1 cellular context compared by ENCODE assay signal in the genomic region with DNA sequence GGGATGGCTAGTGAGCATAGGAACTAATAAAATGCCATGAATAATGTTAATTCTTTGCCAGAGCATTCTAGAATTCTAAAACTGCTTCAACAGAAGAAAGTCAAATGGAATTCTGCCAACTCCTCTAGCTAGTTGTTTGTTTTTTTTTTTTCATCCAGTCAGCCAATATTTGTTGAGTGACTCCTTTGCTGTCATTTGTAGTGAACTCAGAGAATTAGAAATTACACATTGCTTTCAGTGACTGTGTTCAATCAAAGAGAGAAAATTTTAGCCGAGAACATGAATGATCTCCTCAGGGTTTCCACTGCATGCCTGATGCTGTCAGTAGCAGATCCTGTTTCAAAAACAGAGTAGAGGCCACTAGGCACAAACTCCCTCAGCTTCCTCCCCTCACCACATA.
TF ChIP-seq lines count a peak whose summit lies in the region.

No MANE protein-coding gene starts in this region.

TF ChIP-seq in K562, 482 proteins besides CTCF, POLR2A, EP300 and RAD21:
- 0 out of 2 replicates have a peak, but pooled peaks have one; percentile 7 for TF ChIP-seq ZNF316 (IDR thresholded peaks at IDR 0.05)
